In the genomic region with DNA sequence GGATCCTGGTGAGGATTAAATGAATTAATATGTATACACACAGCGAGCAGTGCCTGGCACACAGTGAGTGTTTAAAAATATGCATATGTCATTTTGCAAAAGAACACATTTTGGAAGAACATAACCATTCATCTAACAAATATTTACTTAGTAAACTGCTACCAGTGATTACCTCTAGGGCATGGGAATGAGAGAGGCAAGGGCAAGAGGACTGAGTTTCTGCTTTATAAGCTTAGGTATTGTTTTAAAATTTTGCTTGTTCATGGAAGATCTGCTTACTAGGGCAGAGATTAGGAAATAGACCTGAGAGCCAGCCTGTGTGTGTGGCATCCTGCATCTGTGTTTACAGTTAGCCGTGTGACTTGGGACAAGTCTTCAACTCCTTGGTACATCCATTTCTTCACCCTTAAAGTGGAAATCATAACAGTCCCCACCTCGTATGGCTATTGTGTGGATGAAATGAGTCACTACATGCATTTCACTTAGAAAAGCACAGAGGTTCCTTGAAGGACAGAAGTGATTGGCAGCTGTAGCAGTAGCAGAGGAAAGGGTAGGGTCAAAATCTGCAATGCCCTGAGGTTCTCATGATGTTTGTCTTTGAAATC, we compare ENCODE assay signal across 27 cellular contexts.
DNase-seq lines count a peak whose midpoint lies in the region; ATAC-seq, FAIRE-seq and TF ChIP-seq lines count a peak whose summit lies in the region.
"Had no signal": no experiment of that assay in that cellular context is flagged by ENCODE, and none has a peak within 500 bp of the region (broad histone marks: within the 10 kb centered on the region; RNA-seq: fewer than 3 reads in every experiment).

No MANE protein-coding gene starts in this region.

- no peak overlapping the region for H3K4ac ChIP-seq in H1 (replicated peaks; ENCODE audit: insufficient read length, low read depth, low read length)

- H2BK5ac ChIP-seq in H1 (ENCODE audit: low read depth, low read length), result no peak overlapping the region

- TF ChIP-seq CTCF in H1 (IDR thresholded peaks at IDR 0.05; ENCODE audit: control extremely low read depth in 1 of 3, insufficient read depth in 1 of 3, low read depth in 1 of 3, low read length in 3 of 3), result no peak

- ATAC-seq in stimulated activated effector memory CD8-positive, alpha-beta T cell treated with anti-CD3 and anti-CD28 coated beads, Interleukin-12 subunit alpha, Interleukin-12 subunit beta, amount 100 ng/mL, for 72 hours, result peak; percentile 34
- ATAC-seq in activated CD8-positive, alpha-beta T cell treated with anti-CD3 and anti-CD28 coated beads, Interleukin-2, amount 10 ng/mL, durations not matched to agents 7 days and 5 days, result no peak
- no peak for ATAC-seq in GM19395 (IDR thresholded peaks at IDR 0.05; ENCODE audit: unreplicated experiment)
- ATAC-seq: activated T-cell treated with anti-CD3 and anti-CD28 coated beads, Interleukin-2, amount 50 U/mL, for 4 hours; GM23338; left lobe of liver; T-cell had no signal

- no peaks in the 10 kb centered on the region for H3K27me3 ChIP-seq in H1 (replicated peaks in 1 of 4; ENCODE audit: control insufficient read depth in 3 of 4, extremely low read depth in 1 of 4, insufficient read depth in 3 of 4, low read length in 3 of 4)
- H3K27me3 ChIP-seq: adrenal gland had no signal

- H3K4me3 ChIP-seq in H1 (ENCODE audit: extremely low read depth in 1 of 4, insufficient read depth in 2 of 4, low read depth in 3 of 4, low read length in 4 of 4), result no peak overlapping the region
- H3K4me3 ChIP-seq: adrenal gland, GM23338, prostate gland had no signal

- H3K23me2 ChIP-seq in H1 (ENCODE audit: low read depth, low read length), result no peaks in the 10 kb centered on the region

- no peak overlapping the region for H3K14ac ChIP-seq in H1 (ENCODE audit: insufficient read length)

- no peak overlapping the region for H2AFZ ChIP-seq in H1 (ENCODE audit: low read length)
- H2AFZ ChIP-seq: GM23338 had no signal

- no peak overlapping the region for H3K56ac ChIP-seq in H1 (replicated peaks; ENCODE audit: insufficient read length, low read depth, low read length)

- H3K18ac ChIP-seq in H1 (ENCODE audit: extremely low read depth, low read length), result no peak overlapping the region

- no peak overlapping the region for H3K27ac Mint-ChIP-seq in stimulated activated effector memory CD8-positive, alpha-beta T cell treated with anti-CD3 and anti-CD28 coated beads, Interleukin-12 subunit alpha, Interleukin-12 subunit beta, amount 100 ng/mL, for 72 hours
- no peak overlapping the region for H3K27ac Mint-ChIP-seq in activated CD8-positive, alpha-beta T cell treated with anti-CD3 and anti-CD28 coated beads, Interleukin-2, amount 10 ng/mL, durations not matched to agents 7 days and 5 days
- H3K27ac Mint-ChIP-seq: CD8-positive, alpha-beta memory T cell; GM23338; immature natural killer cell; T-cell had no signal

- no peak overlapping the region for H3K4me2 ChIP-seq in H1 (ENCODE audit: insufficient read depth in 1 of 2, low read depth in 2 of 2, low read length in 2 of 2)
- H3K4me2 ChIP-seq: GM23338 had no signal

- H4K91ac ChIP-seq in H1 (replicated peaks; ENCODE audit: insufficient read length, low read length), result no peak overlapping the region

- H3K27me3 Mint-ChIP-seq in activated CD8-positive, alpha-beta T cell treated with anti-CD3 and anti-CD28 coated beads, Interleukin-2, amount 10 ng/mL, durations not matched to agents 7 days and 5 days (ENCODE audit: low read depth), result peaks cover 3% of the 10 kb centered on the region

- H4K5ac ChIP-seq in H1 (ENCODE audit: insufficient read length, low read depth, low read length), result no peak overlapping the region

- no peaks in the 10 kb centered on the region for H3K36me3 ChIP-seq in H1 (ENCODE audit: control insufficient read depth in 2 of 4, insufficient read depth in 4 of 4, low read length in 3 of 4)
- H3K36me3 ChIP-seq: adrenal gland, prostate gland had no signal

- peak overlapping the region; percentile 75; the same call in 1 of the 2 replicates for H2AK5ac ChIP-seq in H1 (ENCODE audit: low read depth, low read length)

- no peaks in the 10 kb centered on the region for H3K79me1 ChIP-seq in H1 (ENCODE audit: low read depth, low read length)

- H3K4me1 ChIP-seq in H1 (replicated peaks in 1 of 4; ENCODE audit: control insufficient read depth in 3 of 4, insufficient read depth in 4 of 4, low read length in 3 of 4), result peaks cover 0 to 6% (median 3%) of the 10 kb centered on the region in 4 experiments; a peak in 4 of 7 replicates
- H3K4me1 ChIP-seq: adrenal gland, prostate gland had no signal

- DNase-seq in NCI-H1417 (lab: John Stamatoyannopoulos, UW) (peak in 2 of 3 experiments; percentile 8 to 46), NCI-H1417 treated with DMSO at 0.1 percent for 48 hours (lab: John Stamatoyannopoulos, UW) (no peak), LHCN-M2 (ENCODE audit: low read depth) (peak; percentile 11), H1 (ENCODE audit: low read depth in 1 of 2, low spot score in 2 of 2) (no peak), HuH-7.5 (ENCODE audit: low spot score) (no peak)
- DNase-seq in stimulated activated effector memory CD8-positive, alpha-beta T cell treated with anti-CD3 and anti-CD28 coated beads, Interleukin-12 subunit alpha, Interleukin-12 subunit beta, amount 100 ng/mL, for 72 hours (ENCODE audit: low spot score in 2 of 2), result no peak
- DNase-seq in activated CD8-positive, alpha-beta T cell treated with anti-CD3 and anti-CD28 coated beads, Interleukin-2, amount 10 ng/mL, durations not matched to agents 7 days and 5 days, result no peak
- DNase-seq: activated naive CD4-positive, alpha-beta T cell; activated T-cell treated with anti-CD3 and anti-CD28 coated beads, Interleukin-2, amount 50 U/mL, for 4 hours; adrenal gland; AML-193; CD8-positive, alpha-beta memory T cell; DMS79 treated with DMSO at 0.1 percent for 48 hours; effector memory CD4-positive, alpha-beta T cell; hippocampal formation; immature natural killer cell; mesenchymal stem cell; NCI-H187 treated with DMSO at 0.1 percent for 48 hours; NCI-H82; SHP77 treated with DMSO at 0.1 percent for 48 hours; T-cell had no signal

- no peak for TF ChIP-seq EP300 in H1 (IDR thresholded peaks at IDR 0.05; ENCODE audit: borderline replicate concordance in 1 of 2, low read depth in 2 of 2, low read length in 2 of 2)

- CTCF ChIA-PET in H1 (lab: Charles Lee; ENCODE audit: partially characterized antibody), result interaction anchor here (0.5 to 1.3 kb wide), 5 partner anchors 10 to 834 kb away, joined by 3 to 4 read pairs (median 3); no protein-coding TSS in a partner anchor
- CTCF ChIA-PET in activated CD8-positive, alpha-beta T cell treated with anti-CD3 and anti-CD28 coated beads, Interleukin-2, amount 10 ng/mL, durations not matched to agents 7 days and 5 days (lab: Charles Lee), result no interaction called here

- H3K23ac ChIP-seq in H1 (ENCODE audit: insufficient read length), result no peak overlapping the region

- no peak overlapping the region for H3K4me3 Mint-ChIP-seq in stimulated activated effector memory CD8-positive, alpha-beta T cell treated with anti-CD3 and anti-CD28 coated beads, Interleukin-12 subunit alpha, Interleukin-12 subunit beta, amount 100 ng/mL, for 72 hours
- H3K4me3 Mint-ChIP-seq in activated CD8-positive, alpha-beta T cell treated with anti-CD3 and anti-CD28 coated beads, Interleukin-2, amount 10 ng/mL, durations not matched to agents 7 days and 5 days, result no peak overlapping the region
- H3K4me3 Mint-ChIP-seq: activated T-cell treated with anti-CD3 and anti-CD28 coated beads, Interleukin-2, amount 50 U/mL, for 4 hours; CD8-positive, alpha-beta memory T cell; GM23338; immature natural killer cell; T-cell had no signal

- peaks cover 4% of the 10 kb centered on the region for H3K4me1 Mint-ChIP-seq in stimulated activated effector memory CD8-positive, alpha-beta T cell treated with anti-CD3 and anti-CD28 coated beads, Interleukin-12 subunit alpha, Interleukin-12 subunit beta, amount 100 ng/mL, for 72 hours
- peaks cover 3% of the 10 kb centered on the region for H3K4me1 Mint-ChIP-seq in activated CD8-positive, alpha-beta T cell treated with anti-CD3 and anti-CD28 coated beads, Interleukin-2, amount 10 ng/mL, durations not matched to agents 7 days and 5 days (ENCODE audit: low read depth)

- H3K79me2 ChIP-seq in H1 (ENCODE audit: control insufficient read depth in 1 of 2, insufficient read depth in 2 of 2, low read length in 2 of 2), result no peaks in the 10 kb centered on the region

- no peak for FAIRE-seq in H1 (lab: Jason Lieb, UNC)
- FAIRE-seq: colon, frontal cortex had no signal

- TF ChIP-seq POLR2A in H1 (IDR thresholded peaks at IDR 0.05; ENCODE audit: control extremely low read depth in 1 of 2, low read depth in 2 of 2, low read length in 2 of 2), result no peak

- no peak overlapping the region for H4K8ac ChIP-seq in H1 (ENCODE audit: extremely low read depth, insufficient read depth, low read length)

- no peaks in the 10 kb centered on the region; a peak in 1 of 4 replicates for H3K9me3 ChIP-seq in H1 (ENCODE audit: insufficient read depth in 2 of 2, low read depth in 1 of 2, low read length in 1 of 2)
- H3K9me3 ChIP-seq: adrenal gland, prostate gland had no signal

- POLR2A ChIA-PET in H1 (lab: Charles Lee; ENCODE audit: partially characterized antibody), result no interaction called here
- POLR2A ChIA-PET in activated CD8-positive, alpha-beta T cell treated with anti-CD3 and anti-CD28 coated beads, Interleukin-2, amount 10 ng/mL, durations not matched to agents 7 days and 5 days (lab: Charles Lee), result no interaction called here

- H2BK120ac ChIP-seq in H1 (replicated peaks; ENCODE audit: low read depth, low read length), result no peak overlapping the region

- H3K27ac ChIP-seq in H1 (ENCODE audit: low read depth, low read length), result no peak overlapping the region
- H3K27ac ChIP-seq: adrenal gland had no signal

- H2BK12ac ChIP-seq in H1 (ENCODE audit: low read depth, low read length), result no peak overlapping the region

- H2BK20ac ChIP-seq in H1 (ENCODE audit: low read length), result no peak overlapping the region

- no peak overlapping the region for H2BK15ac ChIP-seq in H1 (ENCODE audit: low read length)

- 92% methylated on average over 3 of the region's 3 CpGs; no CpG with 5 or more reads in 1 of the 2 experiments for WGBS in H1 (ENCODE audit: extremely low coverage in 1 of 2, insufficient coverage in 1 of 2, insufficient read length in 1 of 2, insufficient replicate concordance in 2 of 2, low coverage in 1 of 2, low lambda C conversion rate in 2 of 2, missing lambda C conversion rate in 1 of 2), 2 experiments

- no peaks in the 10 kb centered on the region for H3K36me3 Mint-ChIP-seq in stimulated activated effector memory CD8-positive, alpha-beta T cell treated with anti-CD3 and anti-CD28 coated beads, Interleukin-12 subunit alpha, Interleukin-12 subunit beta, amount 100 ng/mL, for 72 hours
- no peaks in the 10 kb centered on the region for H3K36me3 Mint-ChIP-seq in activated CD8-positive, alpha-beta T cell treated with anti-CD3 and anti-CD28 coated beads, Interleukin-2, amount 10 ng/mL, durations not matched to agents 7 days and 5 days (ENCODE audit: low read depth)
- H3K36me3 Mint-ChIP-seq: CD8-positive, alpha-beta memory T cell; immature natural killer cell; T-cell had no signal

- H3K9me3 Mint-ChIP-seq in stimulated activated effector memory CD8-positive, alpha-beta T cell treated with anti-CD3 and anti-CD28 coated beads, Interleukin-12 subunit alpha, Interleukin-12 subunit beta, amount 100 ng/mL, for 72 hours, result no peaks in the 10 kb centered on the region
- H3K9me3 Mint-ChIP-seq in activated CD8-positive, alpha-beta T cell treated with anti-CD3 and anti-CD28 coated beads, Interleukin-2, amount 10 ng/mL, durations not matched to agents 7 days and 5 days (ENCODE audit: insufficient read depth), result no peaks in the 10 kb centered on the region
- H3K9me3 Mint-ChIP-seq: activated T-cell treated with anti-CD3 and anti-CD28 coated beads, Interleukin-2, amount 50 U/mL, for 4 hours; CD8-positive, alpha-beta memory T cell; immature natural killer cell; T-cell had no signal

- no peaks in the 10 kb centered on the region for H4K20me1 ChIP-seq in H1 (replicated peaks in 1 of 2; ENCODE audit: control insufficient read depth in 1 of 2, insufficient read depth in 2 of 2, low read length in 2 of 2)

- H3K9ac ChIP-seq in H1 (replicated peaks in 1 of 4; ENCODE audit: extremely low read depth in 1 of 4, low read depth in 3 of 4, low read length in 3 of 4), result no peak overlapping the region

- TF ChIP-seq RAD21 in H1 (IDR thresholded peaks at IDR 0.05 in 1 of 2, conservative IDR thresholded peaks at IDR 0.05 in 1 of 2; ENCODE audit: low read depth in 2 of 2, low read length in 2 of 2), result no peak

Comparison
In these comparisons a context has a peak if more than half of its experiments do, and no peak if none do; other contexts are left out.
1. DNase-seq: peak in NCI-H1417 (2 of 3) and LHCN-M2 (single experiment); none in NCI-H1417 treated with DMSO at 0.1 percent for 48 hours (single experiment), H1 (0 of 2), stimulated activated effector memory CD8-positive, alpha-beta T cell treated with anti-CD3 and anti-CD28 coated beads, Interleukin-12 subunit alpha, Interleukin-12 subunit beta, amount 100 ng/mL, for 72 hours (0 of 2), activated CD8-positive, alpha-beta T cell treated with anti-CD3 and anti-CD28 coated beads, Interleukin-2, amount 10 ng/mL, durations not matched to agents 7 days and 5 days (single experiment) and HuH-7.5 (single experiment).